ENCODE assay signal across 1 cellular context in the genomic region with DNA sequence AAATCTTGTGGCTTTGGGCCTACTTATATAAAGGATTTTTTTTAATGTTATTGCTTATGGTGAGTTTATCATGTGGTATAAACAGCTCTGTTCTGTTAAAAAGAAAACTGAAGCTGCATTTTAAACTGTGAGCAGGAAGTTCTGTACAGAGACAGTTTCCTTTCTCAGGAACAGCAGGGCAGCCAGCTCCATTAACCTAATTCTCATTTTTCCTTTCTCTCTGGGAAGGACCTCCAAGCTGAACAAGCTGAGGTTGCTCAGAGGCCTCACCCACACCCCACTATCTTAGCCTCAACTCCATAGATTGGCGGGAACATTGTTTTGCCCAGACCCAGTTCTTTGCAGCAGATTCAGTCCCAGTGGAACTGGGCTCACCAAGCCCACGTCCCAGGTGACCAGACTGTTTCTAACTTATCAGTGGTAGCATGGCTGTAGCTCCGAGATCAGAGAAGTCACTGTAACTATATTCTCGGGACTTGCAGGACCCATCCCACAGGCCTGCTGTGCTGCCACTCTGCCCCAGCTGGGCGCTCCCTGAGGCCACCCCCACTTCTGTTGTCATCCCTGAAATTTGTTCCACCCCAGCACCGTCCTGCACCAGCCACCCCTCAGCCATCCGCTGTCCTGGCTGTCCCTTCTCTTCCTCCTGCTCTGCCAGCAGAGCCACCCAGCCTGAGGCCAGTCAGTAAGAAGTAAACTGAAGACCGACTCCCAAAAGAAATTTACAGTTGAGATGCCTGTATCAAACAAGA.
TF ChIP-seq lines count a peak whose summit lies in the region.

No MANE protein-coding gene starts in this region.

TF ChIP-seq in WTC11, 78 proteins besides CTCF, POLR2A, EP300 and RAD21 (continued from another document):
- TF ChIP-seq, protein P1, sequence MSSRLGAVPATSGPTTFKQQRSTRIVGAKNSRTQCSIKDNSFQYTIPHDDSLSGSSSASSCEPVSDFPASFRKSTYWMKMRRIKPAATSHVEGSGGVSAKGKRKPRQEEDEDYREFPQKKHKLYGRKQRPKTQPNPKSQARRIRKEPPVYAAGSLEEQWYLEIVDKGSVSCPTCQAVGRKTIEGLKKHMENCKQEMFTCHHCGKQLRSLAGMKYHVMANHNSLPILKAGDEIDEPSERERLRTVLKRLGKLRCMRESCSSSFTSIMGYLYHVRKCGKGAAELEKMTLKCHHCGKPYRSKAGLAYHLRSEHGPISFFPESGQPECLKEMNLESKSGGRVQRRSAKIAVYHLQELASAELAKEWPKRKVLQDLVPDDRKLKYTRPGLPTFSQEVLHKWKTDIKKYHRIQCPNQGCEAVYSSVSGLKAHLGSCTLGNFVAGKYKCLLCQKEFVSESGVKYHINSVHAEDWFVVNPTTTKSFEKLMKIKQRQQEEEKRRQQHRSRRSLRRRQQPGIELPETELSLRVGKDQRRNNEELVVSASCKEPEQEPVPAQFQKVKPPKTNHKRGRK (CRISPR knock-in tag; IDR thresholded peaks at IDR 0.05; ENCODE audit: borderline replicate concordance), result no peak
- TF ChIP-seq JUN (CRISPR knock-in tag; IDR thresholded peaks at IDR 0.05), result no peak
- TF ChIP-seq ZNF138 (CRISPR knock-in tag; conservative IDR thresholded peaks at IDR 0.05), result no peak
- no peak for TF ChIP-seq ETV6 (CRISPR knock-in tag; IDR thresholded peaks at IDR 0.05)
- TF ChIP-seq, protein P2, sequence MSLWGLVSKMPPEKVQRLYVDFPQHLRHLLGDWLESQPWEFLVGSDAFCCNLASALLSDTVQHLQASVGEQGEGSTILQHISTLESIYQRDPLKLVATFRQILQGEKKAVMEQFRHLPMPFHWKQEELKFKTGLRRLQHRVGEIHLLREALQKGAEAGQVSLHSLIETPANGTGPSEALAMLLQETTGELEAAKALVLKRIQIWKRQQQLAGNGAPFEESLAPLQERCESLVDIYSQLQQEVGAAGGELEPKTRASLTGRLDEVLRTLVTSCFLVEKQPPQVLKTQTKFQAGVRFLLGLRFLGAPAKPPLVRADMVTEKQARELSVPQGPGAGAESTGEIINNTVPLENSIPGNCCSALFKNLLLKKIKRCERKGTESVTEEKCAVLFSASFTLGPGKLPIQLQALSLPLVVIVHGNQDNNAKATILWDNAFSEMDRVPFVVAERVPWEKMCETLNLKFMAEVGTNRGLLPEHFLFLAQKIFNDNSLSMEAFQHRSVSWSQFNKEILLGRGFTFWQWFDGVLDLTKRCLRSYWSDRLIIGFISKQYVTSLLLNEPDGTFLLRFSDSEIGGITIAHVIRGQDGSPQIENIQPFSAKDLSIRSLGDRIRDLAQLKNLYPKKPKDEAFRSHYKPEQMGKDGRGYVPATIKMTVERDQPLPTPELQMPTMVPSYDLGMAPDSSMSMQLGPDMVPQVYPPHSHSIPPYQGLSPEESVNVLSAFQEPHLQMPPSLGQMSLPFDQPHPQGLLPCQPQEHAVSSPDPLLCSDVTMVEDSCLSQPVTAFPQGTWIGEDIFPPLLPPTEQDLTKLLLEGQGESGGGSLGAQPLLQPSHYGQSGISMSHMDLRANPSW (CRISPR knock-in tag; conservative IDR thresholded peaks at IDR 0.05; ENCODE audit: low read depth), result no peak
